In genomic region chr10:91296471-91296870, GRCh38 we compare ENCODE assay signal across 13 cellular contexts.
A peak's percentile ranks its signal among the peaks of the same experiment; 100 is the strongest.
DNase-seq lines count a peak whose midpoint lies in the region; ATAC-seq and TF ChIP-seq lines count a peak whose summit lies in the region.
"Had no signal": no experiment of that assay in that cellular context is flagged by ENCODE, and none has a peak within 500 bp of the region (broad histone marks: within the 10 kb centered on the region; RNA-seq: fewer than 3 reads in every experiment).

No MANE protein-coding gene starts in this region.

- H3K27me3 Mint-ChIP-seq in activated naive CD8-positive, alpha-beta T cell treated with anti-CD3 and anti-CD28 coated beads for 36 hours: peaks cover 12% of the 10 kb centered on the region

- H3K27ac ChIP-seq in HCT116 (ENCODE audit: low read depth, low read length) (no peak overlapping the region), Panc1 (ENCODE audit: low read length) (no peak overlapping the region), Peyer's patch (no peak overlapping the region)
- H3K27ac ChIP-seq: adrenal gland, psoas muscle had no signal

- TF ChIP-seq POLR2A in HCT116 (IDR thresholded peaks at IDR 0.05; ENCODE audit: borderline replicate concordance, extremely low read depth, insufficient read depth, insufficient read length): no peak
- no peak for TF ChIP-seq POLR2A in Peyer's patch (IDR thresholded peaks at IDR 0.05)

- no peak overlapping the region for H3K9ac ChIP-seq in HCT116 (ENCODE audit: low read length)

- peak overlapping the region; percentile 17 for H2AFZ ChIP-seq in HCT116 (ENCODE audit: low read depth, low read length, poor library complexity, severe bottlenecking)

- ATAC-seq in HCT116: 0 out of 2 replicates have a peak, but pooled peaks have one; percentile 38
- no peak for ATAC-seq in Panc1
- no peak for ATAC-seq in GM19035 (IDR thresholded peaks at IDR 0.05; ENCODE audit: unreplicated experiment)
- ATAC-seq: psoas muscle had no signal

- TF ChIP-seq RAD21 in HCT116 (IDR thresholded peaks at IDR 0.05; ENCODE audit: low read depth): peak; percentile 71

- no peaks in the 10 kb centered on the region for H3K79me2 ChIP-seq in HCT116 (ENCODE audit: insufficient read depth, low read length)

- H3K4me1 ChIP-seq in HCT116 (ENCODE audit: control insufficient read depth in 1 of 2, insufficient read depth in 2 of 2, low read length in 2 of 2): peaks cover 4 to 11% of the 10 kb centered on the region in 2 experiments; a peak in 2 of 4 replicates
- H3K4me1 ChIP-seq in Panc1 (ENCODE audit: control insufficient read depth, insufficient read depth, low read length): no peaks in the 10 kb centered on the region; the same call in 1 of the 2 replicates
- peaks cover 0 to 9% (median 0%) of the 10 kb centered on the region in 4 donors for H3K4me1 ChIP-seq in Peyer's patch

- no peaks in the 10 kb centered on the region for H3K9me2 ChIP-seq in HCT116 (ENCODE audit: insufficient read depth)

- in situ Hi-C loops in Caki2 (cut with HindIII; ENCODE audit: low pct_unique_long_range_greater_than_20kb, low sequenced_read_pairs): no loop called here
- in situ Hi-C loops in Panc1 (cut with HindIII; ENCODE audit: low pct_unique_long_range_greater_than_20kb, low sequenced_read_pairs): no loop called here

- H3K27ac Mint-ChIP-seq in activated naive CD8-positive, alpha-beta T cell treated with anti-CD3 and anti-CD28 coated beads for 36 hours: no peak overlapping the region
- H3K27ac Mint-ChIP-seq: stimulated activated naive CD8-positive, alpha-beta T cell treated with anti-CD3 and anti-CD28 coated beads, Interleukin-15, Interleukin-2, amounts not matched to agents 100 ng/mL and 50 ng/mL, for 24 hours had no signal

- no peaks in the 10 kb centered on the region for H3K36me3 ChIP-seq in HCT116 (ENCODE audit: control insufficient read depth in 1 of 2, insufficient read depth in 2 of 2, low read length in 2 of 2)
- no peaks in the 10 kb centered on the region for H3K36me3 ChIP-seq in Panc1 (ENCODE audit: control insufficient read depth, insufficient read depth, low read length)
- no peaks in the 10 kb centered on the region for H3K36me3 ChIP-seq in Peyer's patch
- H3K36me3 ChIP-seq: adrenal gland, HAP-1 had no signal

- no peak overlapping the region for H3K4me2 ChIP-seq in HCT116 (ENCODE audit: low read length)

- H3K36me3 Mint-ChIP-seq in activated naive CD8-positive, alpha-beta T cell treated with anti-CD3 and anti-CD28 coated beads for 36 hours: no peaks in the 10 kb centered on the region

- TF ChIP-seq CTCF in HCT116 (IDR thresholded peaks at IDR 0.05 in 2 of 3, conservative IDR thresholded peaks at IDR 0.05 in 1 of 3; ENCODE audit: borderline replicate concordance in 1 of 3, insufficient read depth in 1 of 3, low read depth in 2 of 3, low read length in 2 of 3) (peak; percentile 46 to 66 (median 61); a peak in 5 of 6 replicates), Panc1 (IDR thresholded peaks at IDR 0.05) (peak; percentile 63), Peyer's patch (IDR thresholded peaks at IDR 0.05) (peak in 2 of 6 experiments; percentile 25 to 37)

- DNase-seq in Caki2 (ENCODE audit: low read depth) (peak; percentile 38), HCT116 (ENCODE audit: low read depth, low spot score) (peak; percentile 64), Panc1 (ENCODE audit: low read depth, low spot score) (no peak), glomerular visceral epithelial cell (ENCODE audit: extremely low spot score) (peak; percentile 36), DMS79 (lab: John Stamatoyannopoulos, UW) (no peak), Peyer's patch (no peak)
- DNase-seq in activated naive CD8-positive, alpha-beta T cell treated with anti-CD3 and anti-CD28 coated beads for 36 hours: no peak
- DNase-seq: adrenal gland, Kasumi-1, psoas muscle had no signal

- no TSS peak for BruUV-seq in HCT116 (replicated peaks; lab: Mats Ljungman, UMichigan)
- no TSS peak for BruUV-seq in Panc1 (replicated peaks; lab: Mats Ljungman, UMichigan)

- H4K20me1 ChIP-seq in HCT116 (ENCODE audit: insufficient read depth): no peaks in the 10 kb centered on the region

- H3K4me3 Mint-ChIP-seq in activated naive CD8-positive, alpha-beta T cell treated with anti-CD3 and anti-CD28 coated beads for 36 hours: no peak overlapping the region
- H3K4me3 Mint-ChIP-seq: stimulated activated naive CD8-positive, alpha-beta T cell treated with anti-CD3 and anti-CD28 coated beads, Interleukin-15, Interleukin-2, amounts not matched to agents 100 ng/mL and 50 ng/mL, for 24 hours had no signal

- H3K4me3 ChIP-seq in HCT116 (replicated peaks in 1 of 2; ENCODE audit: low read depth in 1 of 2, low read length in 2 of 2) (no peak overlapping the region), Panc1 (ENCODE audit: low read depth in 2 of 2, low read length in 2 of 2) (no peak overlapping the region), Peyer's patch (no peak overlapping the region)
- H3K4me3 ChIP-seq: adrenal gland, HAP-1, psoas muscle had no signal

- POLR2A ChIA-PET in HCT116 (lab: Charles Lee) (interaction anchor here (0.6 kb wide), 1 partner anchor 255 kb away, joined by 3 read pairs; no protein-coding TSS in a partner anchor), Panc1 (lab: Charles Lee) (interaction anchor here (0.5 to 0.6 kb wide), 2 partner anchors 62 to 101 kb away, joined by 3 to 5 read pairs; no protein-coding TSS in a partner anchor)

- no peaks in the 10 kb centered on the region for H3K9me3 Mint-ChIP-seq in activated naive CD8-positive, alpha-beta T cell treated with anti-CD3 and anti-CD28 coated beads for 36 hours
- H3K9me3 Mint-ChIP-seq: stimulated activated naive CD8-positive, alpha-beta T cell treated with anti-CD3 and anti-CD28 coated beads, Interleukin-15, Interleukin-2, amounts not matched to agents 100 ng/mL and 50 ng/mL, for 24 hours had no signal

- RAD21 ChIA-PET in HCT116 (lab: Charles Lee; ENCODE audit: low non-redundant PET in 1 of 2, low total read pairs in 2 of 2, uncharacterized antibody in 2 of 2, unreplicated experiment in 2 of 2): interaction anchor here (0.6 to 1.2 kb wide), 5 partner anchors 208 to 462 kb away, joined by 3 to 5 read pairs (median 3); no protein-coding TSS in a partner anchor

- CTCF ChIA-PET in HCT116 (lab: Charles Lee): interaction anchor here (0.6 to 4.0 kb wide), 18 partner anchors 12 to 616 kb away, joined by 3 to 17 read pairs (median 4); partner anchors contain the start of gene RPP30
- CTCF ChIA-PET in Panc1 (lab: Charles Lee): interaction anchor here (0.6 to 0.8 kb wide), 3 partner anchors 136 to 971 kb away, joined by 3 to 5 read pairs (median 3); no protein-coding TSS in a partner anchor

- intact Hi-C loops in HCT116 (cut with micrococcal nuclease): loop anchor here (1.0 to 2.0 kb wide), 2 partner anchors 290 to 385 kb away; no protein-coding TSS in a partner anchor
- intact Hi-C loops in Panc1 (cut with micrococcal nuclease; ENCODE audit: unreplicated experiment): loop anchor here (5.0 to 10.0 kb wide), 3 partner anchors 71 to 618 kb away; no protein-coding TSS in a partner anchor

- peaks cover 11% of the 10 kb centered on the region for H3K4me1 Mint-ChIP-seq in activated naive CD8-positive, alpha-beta T cell treated with anti-CD3 and anti-CD28 coated beads for 36 hours

- H3K9me3 ChIP-seq in HCT116 (ENCODE audit: control insufficient read depth in 1 of 2, insufficient read depth in 1 of 2, low read depth in 1 of 2, low read length in 2 of 2) (no peaks in the 10 kb centered on the region), Panc1 (ENCODE audit: control insufficient read depth, insufficient read depth, low read depth, low read length) (no peaks in the 10 kb centered on the region), Peyer's patch (no peaks in the 10 kb centered on the region)
- H3K9me3 ChIP-seq: adrenal gland, psoas muscle had no signal

- no peaks in the 10 kb centered on the region for H3K27me3 ChIP-seq in HCT116 (ENCODE audit: insufficient read depth, low read length)
- H3K27me3 ChIP-seq in Panc1 (ENCODE audit: control insufficient read depth, insufficient read depth, low read length): 0 out of 2 replicates have a peak, but pooled peaks cover under 1% of the 10 kb centered on the region
- H3K27me3 ChIP-seq in Peyer's patch: no peaks in the 10 kb centered on the region
- H3K27me3 ChIP-seq: adrenal gland had no signal

TF ChIP-seq in HCT116, 20 proteins besides CTCF, POLR2A, EP300 and RAD21 (continues in another document):
- TF ChIP-seq JUND (IDR thresholded peaks at IDR 0.05): no peak
- no peak for TF ChIP-seq ZFX (IDR thresholded peaks at IDR 0.05)
- no peak for TF ChIP-seq SRF (IDR thresholded peaks at IDR 0.05; ENCODE audit: low read depth)
- TF ChIP-seq CBX3 (IDR thresholded peaks at IDR 0.05; ENCODE audit: low read depth): no peak
- TF ChIP-seq ZBTB33 (IDR thresholded peaks at IDR 0.05; ENCODE audit: extremely low read depth, insufficient replicate concordance, low read length): no peak
- TF ChIP-seq CEBPB (IDR thresholded peaks at IDR 0.05; ENCODE audit: low read depth): no peak

Comparison
In these comparisons a context has a peak if more than half of its experiments do, and no peak if none do; other contexts are left out.
1. DNase-seq: peak in Caki2 (single experiment), HCT116 (single experiment) and glomerular visceral epithelial cell (single experiment); none in Panc1 (single experiment), activated naive CD8-positive, alpha-beta T cell treated with anti-CD3 and anti-CD28 coated beads for 36 hours (single experiment), DMS79 (single experiment) and Peyer's patch (0 of 3).